ENCODE assay signal across 29 cellular contexts in genomic region chr10:88958721-88959120, GRCh38.
"Had no signal": no experiment of that assay in that cellular context is flagged by ENCODE, and none has a peak within 500 bp of the region (broad histone marks: within the 10 kb centered on the region; RNA-seq: fewer than 3 reads in every experiment).

No MANE protein-coding gene starts in this region.

- ATAC-seq: activated CD4-positive, alpha-beta T cell treated with anti-CD3 and anti-CD28 coated beads for 36 hours; activated CD4-positive, CD25-positive, alpha-beta regulatory T cell treated with anti-CD3 and anti-CD28 coated beads, Interleukin-2, amount 50 U/mL, for 24 hours; activated CD8-positive, alpha-beta T cell treated with anti-CD3 and anti-CD28 coated beads, Interleukin-2, amount 10 ng/mL, durations not matched to agents 7 days and 5 days; activated naive CD8-positive, alpha-beta T cell treated with anti-CD3 and anti-CD28 coated beads, Interleukin-2, amount 50 U/mL, for 24 hours; PC-3; WTC11 had no signal

- DNase-seq: activated CD4-positive, alpha-beta T cell treated with anti-CD3 and anti-CD28 coated beads for 36 hours; activated CD4-positive, alpha-beta T cell treated with anti-CD3 and anti-CD28 coated beads, Interleukin-2, amount 10 ng/mL, durations not matched to agents 7 days and 5 days; activated CD4-positive, alpha-beta T cell treated with anti-CD3 and anti-CD28 coated beads, Interleukin-2, amount 50 U/mL, for 48 hours; activated CD8-positive, alpha-beta T cell treated with anti-CD3 and anti-CD28 coated beads, Interleukin-2, amount 10 ng/mL, durations not matched to agents 7 days and 5 days; activated effector memory CD4-positive, alpha-beta T cell treated with Interleukin-2 at 50 U/mL for 16 hours; activated naive CD4-positive, alpha-beta T cell treated with anti-CD3 and anti-CD28 coated beads, Interleukin-2, amount 10 ng/mL, durations not matched to agents 7 days and 5 days; activated naive CD8-positive, alpha-beta T cell treated with anti-CD3 and anti-CD28 coated beads, Interleukin-2, amount 50 U/mL, for 24 hours; activated T-cell treated with anti-CD3 and anti-CD28 coated beads for 4 hours; activated T-cell treated with anti-CD3 and anti-CD28 coated beads, Interleukin-2, amount 50 U/mL, for 48 hours; anterior cingulate cortex; brain microvascular endothelial cell; NCI-H1092 treated with DMSO at 0.1 percent for 48 hours; NCI-H1417; NCI-H146; NCI-H187; NCI-H2029 treated with DMSO at 0.1 percent for 48 hours; NCI-H2107; NCI-H2171; NCI-H510A; NCI-H526; NCI-H748 treated with DMSO at 0.1 percent for 48 hours; NK-92 treated with Interleukin-12 subunit alpha and Interleukin-12 subunit beta, amount 100 ng/mL, for 24 hours; PC-3; Peyer's patch; RPMI8226; SHP77 treated with DMSO at 0.1 percent for 48 hours; SK-N-SH had no signal
